In genomic region chr2:241087420-241088268, GRCh38 we compare ENCODE assay signal across 19 cellular contexts. TPM values are rescaled to one million over a fixed set of nuclear protein-coding genes. Genes with fewer than 3 reads are reported as not detected.
A peak's percentile ranks its signal among the peaks of the same experiment; 100 is the strongest.
DNase-seq lines count a peak whose midpoint lies in the region; ATAC-seq and TF ChIP-seq lines count a peak whose summit lies in the region.
"Had no signal": no experiment of that assay in that cellular context is flagged by ENCODE, and none has a peak within 500 bp of the region (broad histone marks: within the 10 kb centered on the region; RNA-seq: fewer than 3 reads in every experiment).

No MANE protein-coding gene starts in this region.

- no peaks in the 10 kb centered on the region for H3K27me3 ChIP-seq in neural progenitor cell
- H3K27me3 ChIP-seq: ascending aorta, gastroesophageal sphincter, suprapubic skin had no signal

- H3K27me3 Mint-ChIP-seq in neural progenitor cell (ENCODE audit: insufficient read depth, low read depth), result no peaks in the 10 kb centered on the region
- H3K27me3 Mint-ChIP-seq: naive B cell had no signal

- peaks cover 3% of the 10 kb centered on the region for H3K36me3 ChIP-seq in neural progenitor cell

- H2AFZ ChIP-seq in neural progenitor cell (replicated peaks), result no peak overlapping the region

- H3K27ac Mint-ChIP-seq in neural progenitor cell, result no peak overlapping the region

- H3K4me2 ChIP-seq in neural progenitor cell, result no peak overlapping the region

- no peak overlapping the region for H3K27ac ChIP-seq in neural progenitor cell
- H3K27ac ChIP-seq: ascending aorta, suprapubic skin had no signal

- no peaks in the 10 kb centered on the region for H3K4me1 Mint-ChIP-seq in neural progenitor cell
- H3K4me1 Mint-ChIP-seq: CD14-positive monocyte had no signal

- no peak for TF ChIP-seq CTCF in GM13976 (IDR thresholded peaks at IDR 0.05; ENCODE audit: borderline replicate concordance, control extremely low read depth, extremely low read depth, insufficient read depth, missing control alignments)
- TF ChIP-seq CTCF in neural progenitor cell (IDR thresholded peaks at IDR 0.05), result no peak

- ATAC-seq in GM19397 (IDR thresholded peaks at IDR 0.05; ENCODE audit: unreplicated experiment) (peak; percentile 65), HG02798 (IDR thresholded peaks at IDR 0.05; ENCODE audit: poor library complexity, unreplicated experiment) (peak; percentile 75)
- ATAC-seq: gastroesophageal sphincter, right cardiac atrium, Right ventricle myocardium inferior had no signal

- DNase-seq in GM13976 (ENCODE audit: low spot score), result peak; percentile 76
- peak; percentile 37 for DNase-seq in astrocyte of the hippocampus (ENCODE audit: low read depth, low spot score)
- DNase-seq in NCI-H128 (lab: John Stamatoyannopoulos, UW; ENCODE audit: unreplicated experiment), result no peak
- DNase-seq in hippocampal formation (lab: John Stamatoyannopoulos, UW), result no peak
- no peak for DNase-seq in neural progenitor cell (ENCODE audit: low spot score)
- DNase-seq in COR-L47 (lab: John Stamatoyannopoulos, UW), result no peak
- DNase-seq: effector CD8-positive, alpha-beta T cell; GDM1; naive B cell; NCI-H146; NCI-H774; right cardiac atrium had no signal

- no peaks in the 10 kb centered on the region for H3K79me2 ChIP-seq in neural progenitor cell (ENCODE audit: low read depth)

- in situ Hi-C loops in GM13976 (cut with MboI; ENCODE audit: low sequenced_read_pairs, unreplicated experiment), result no loop called here

- H3K9me3 Mint-ChIP-seq in neural progenitor cell, result peaks cover 10% of the 10 kb centered on the region

- H3K4me3 Mint-ChIP-seq in neural progenitor cell, result no peak overlapping the region
- H3K4me3 Mint-ChIP-seq: CD14-positive monocyte, naive B cell had no signal

- no peak overlapping the region for H3K4me3 ChIP-seq in neural progenitor cell
- H3K4me3 ChIP-seq: ascending aorta, gastroesophageal sphincter, suprapubic skin had no signal

- no peaks in the 10 kb centered on the region for H3K9me3 ChIP-seq in neural progenitor cell (ENCODE audit: low read depth)
- H3K9me3 ChIP-seq: ascending aorta, gastroesophageal sphincter, suprapubic skin had no signal

- no peaks in the 10 kb centered on the region for H3K4me1 ChIP-seq in neural progenitor cell
- H3K4me1 ChIP-seq: ascending aorta, gastroesophageal sphincter, suprapubic skin had no signal

- no peaks in the 10 kb centered on the region for H3F3A ChIP-seq in neural progenitor cell (ENCODE audit: low read depth)

- no peak overlapping the region for H3K9ac ChIP-seq in neural progenitor cell

- no peaks in the 10 kb centered on the region for H4K20me1 ChIP-seq in neural progenitor cell (ENCODE audit: low read depth)

- peaks cover 30% of the 10 kb centered on the region for H3K36me3 Mint-ChIP-seq in neural progenitor cell

RNA-seq across cellular contexts. Expression of gene MTERF4, which starts 14.4 kb away (rescaled TPM):
- total RNA-seq in neural progenitor cell (ENCODE audit: low replicate concordance), result 42.2 and 58.1 TPM in 2 replicates

Comparison
In these comparisons a context has a peak if more than half of its experiments do, and no peak if none do; other contexts are left out.
1. DNase-seq: peak in GM13976 (single experiment) and astrocyte of the hippocampus (single experiment); none in NCI-H128 (single experiment), hippocampal formation (0 of 2), neural progenitor cell (single experiment) and COR-L47 (single experiment).